10 cellular contexts compared by ENCODE assay signal in the genomic region with DNA sequence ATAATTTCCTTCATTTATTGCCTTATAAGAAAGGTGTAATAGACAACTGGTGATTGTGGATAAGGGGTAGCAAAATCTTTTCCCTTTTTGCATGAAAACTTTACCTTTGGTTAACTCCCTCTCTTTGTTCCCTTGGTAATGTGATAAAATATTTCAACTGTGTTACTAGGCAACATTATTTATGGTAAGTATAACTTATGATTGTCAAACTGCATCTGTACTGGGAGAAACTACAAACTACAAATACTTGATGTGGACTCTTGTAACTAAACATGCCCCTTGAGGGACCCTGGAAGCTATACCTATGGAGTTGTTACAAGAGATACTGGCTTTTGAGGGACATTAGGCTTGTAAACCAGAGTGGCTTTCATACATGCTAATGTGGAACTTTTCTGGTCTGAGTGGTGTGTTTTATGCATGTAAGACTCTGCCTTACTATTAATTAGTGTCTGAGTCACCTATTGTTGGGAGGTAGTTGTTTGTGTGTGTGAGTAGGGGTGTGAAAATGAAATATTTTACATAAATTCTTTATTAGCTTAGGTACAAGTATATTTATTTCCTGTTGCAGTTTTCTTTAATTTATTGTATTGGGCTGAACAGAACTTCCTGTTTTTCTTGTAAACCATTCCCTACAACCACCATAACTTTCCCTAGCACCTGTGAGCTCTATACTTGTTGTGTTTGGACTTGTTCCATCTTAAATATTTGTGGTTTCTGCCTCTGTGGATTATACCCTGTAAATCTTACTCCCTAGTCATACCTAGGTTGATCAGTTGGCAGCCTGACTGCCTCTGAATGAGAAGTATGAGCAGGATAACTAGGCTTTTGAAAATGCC. TPM values are rescaled to one million over a fixed set of nuclear protein-coding genes. Genes with fewer than 3 reads are reported as not detected.
A peak's percentile ranks its signal among the peaks of the same experiment; 100 is the strongest.
DNase-seq lines count a peak whose midpoint lies in the region; ATAC-seq, FAIRE-seq and TF ChIP-seq lines count a peak whose summit lies in the region.
"Had no signal": no experiment of that assay in that cellular context is flagged by ENCODE, and none has a peak within 500 bp of the region (broad histone marks: within the 10 kb centered on the region; RNA-seq: fewer than 3 reads in every experiment).

No MANE protein-coding gene starts in this region.

- H3K4me1 Mint-ChIP-seq in progenitor cell of endocrine pancreas (ENCODE audit: low read depth), result peaks cover 18% of the 10 kb centered on the region

- DNase-seq in GM04504 (ENCODE audit: low read depth), result peak; percentile 0
- peak; percentile 55 for DNase-seq in NCI-H2081 treated with DMSO at 0.1 percent for 48 hours (lab: John Stamatoyannopoulos, UW)
- peak; percentile 92 for DNase-seq in bronchial epithelial cell (ENCODE audit: low read depth)
- no peak for DNase-seq in progenitor cell of endocrine pancreas (ENCODE audit: low spot score, unreplicated experiment)
- DNase-seq in hepatocyte (ENCODE audit: low spot score), result no peak
- DNase-seq in T-helper 9 cell, result no peak
- no peak for DNase-seq in activated effector memory CD4-positive, alpha-beta T cell treated with anti-CD3 and anti-CD28 coated beads, Interleukin-2, amount 50 U/mL, for 16 hours
- DNase-seq: activated naive CD4-positive, alpha-beta T cell treated with anti-CD3 and anti-CD28 coated beads, Interleukin-2, amount 50 U/mL, for 16 hours had no signal

- H3K9me3 ChIP-seq in hepatocyte (ENCODE audit: low read depth), result no peaks in the 10 kb centered on the region

- no peaks in the 10 kb centered on the region for H3K27me3 Mint-ChIP-seq in progenitor cell of endocrine pancreas

- H3K27ac Mint-ChIP-seq in progenitor cell of endocrine pancreas, result peak overlapping the region; percentile 11

- H2AFZ ChIP-seq in hepatocyte, result no peak overlapping the region

- no peaks in the 10 kb centered on the region for H3K4me1 ChIP-seq in hepatocyte (ENCODE audit: insufficient read depth)

- no peak for TF ChIP-seq CTCF in bronchial epithelial cell (IDR thresholded peaks at IDR 0.05; ENCODE audit: insufficient read depth, low read length, severe bottlenecking)
- no peak for TF ChIP-seq CTCF in progenitor cell of endocrine pancreas (IDR thresholded peaks at IDR 0.05; ENCODE audit: unreplicated experiment)
- no peak for TF ChIP-seq CTCF in hepatocyte (IDR thresholded peaks at IDR 0.05; ENCODE audit: poor library complexity)

- no peak overlapping the region for H3K27ac ChIP-seq in hepatocyte

- peaks cover 19% of the 10 kb centered on the region for H3K36me3 Mint-ChIP-seq in progenitor cell of endocrine pancreas (ENCODE audit: insufficient read depth)

- H3K27me3 ChIP-seq in bronchial epithelial cell (ENCODE audit: control insufficient read depth, insufficient read depth, low read length) (no peaks in the 10 kb centered on the region), hepatocyte (no peaks in the 10 kb centered on the region)

- H3K4me2 ChIP-seq in hepatocyte, result no peak overlapping the region

- H3K4me3 ChIP-seq in bronchial epithelial cell (ENCODE audit: low read depth, low read length), result no peak overlapping the region
- H3K4me3 ChIP-seq in hepatocyte, result no peak overlapping the region

- H4K20me1 ChIP-seq in hepatocyte (ENCODE audit: insufficient read depth, poor library complexity, severe bottlenecking), result no peaks in the 10 kb centered on the region

- no peak for ATAC-seq in GM18511 (IDR thresholded peaks at IDR 0.05; ENCODE audit: unreplicated experiment)

- FAIRE-seq in bronchial epithelial cell (lab: Jason Lieb, UNC), result no peak

- H3K9me3 Mint-ChIP-seq in progenitor cell of endocrine pancreas (ENCODE audit: low read depth), result peaks cover 24% of the 10 kb centered on the region

- H3K36me3 ChIP-seq in bronchial epithelial cell (ENCODE audit: control insufficient read depth, insufficient read depth, low read length) (no peaks in the 10 kb centered on the region), hepatocyte (replicated peaks; ENCODE audit: insufficient read depth, low read depth) (no peaks in the 10 kb centered on the region)

- no peak overlapping the region for H3K4me3 Mint-ChIP-seq in progenitor cell of endocrine pancreas (ENCODE audit: low read depth)
- H3K4me3 Mint-ChIP-seq: neural crest cell had no signal

- no peaks in the 10 kb centered on the region for H3K79me2 ChIP-seq in hepatocyte

- no peaks in the 10 kb centered on the region for H3K9me2 ChIP-seq in hepatocyte (replicated peaks; ENCODE audit: insufficient read depth)

RNA-seq across cellular contexts. Expression of gene STK31, which starts 49.8 kb away (rescaled TPM):
- total RNA-seq in bronchial epithelial cell (under 0.01 and 0.26 TPM in 2 replicates), progenitor cell of endocrine pancreas (1.3 and 1.6 TPM in 2 replicates), hepatocyte (0.10 and 2.6 TPM in 2 replicates)
- polyA plus RNA-seq in hepatocyte, result 0.06 and 0.33 TPM in 2 replicates

Comparison
In these comparisons a context has a peak if more than half of its experiments do, and no peak if none do; other contexts are left out.
1. DNase-seq: peak in GM04504 (single experiment), NCI-H2081 treated with DMSO at 0.1 percent for 48 hours (single experiment) and bronchial epithelial cell (single experiment); none in progenitor cell of endocrine pancreas (single experiment), hepatocyte (single experiment), T-helper 9 cell (single experiment) and activated effector memory CD4-positive, alpha-beta T cell treated with anti-CD3 and anti-CD28 coated beads, Interleukin-2, amount 50 U/mL, for 16 hours (single experiment).